10 cellular contexts compared by ENCODE assay signal in the genomic region with DNA sequence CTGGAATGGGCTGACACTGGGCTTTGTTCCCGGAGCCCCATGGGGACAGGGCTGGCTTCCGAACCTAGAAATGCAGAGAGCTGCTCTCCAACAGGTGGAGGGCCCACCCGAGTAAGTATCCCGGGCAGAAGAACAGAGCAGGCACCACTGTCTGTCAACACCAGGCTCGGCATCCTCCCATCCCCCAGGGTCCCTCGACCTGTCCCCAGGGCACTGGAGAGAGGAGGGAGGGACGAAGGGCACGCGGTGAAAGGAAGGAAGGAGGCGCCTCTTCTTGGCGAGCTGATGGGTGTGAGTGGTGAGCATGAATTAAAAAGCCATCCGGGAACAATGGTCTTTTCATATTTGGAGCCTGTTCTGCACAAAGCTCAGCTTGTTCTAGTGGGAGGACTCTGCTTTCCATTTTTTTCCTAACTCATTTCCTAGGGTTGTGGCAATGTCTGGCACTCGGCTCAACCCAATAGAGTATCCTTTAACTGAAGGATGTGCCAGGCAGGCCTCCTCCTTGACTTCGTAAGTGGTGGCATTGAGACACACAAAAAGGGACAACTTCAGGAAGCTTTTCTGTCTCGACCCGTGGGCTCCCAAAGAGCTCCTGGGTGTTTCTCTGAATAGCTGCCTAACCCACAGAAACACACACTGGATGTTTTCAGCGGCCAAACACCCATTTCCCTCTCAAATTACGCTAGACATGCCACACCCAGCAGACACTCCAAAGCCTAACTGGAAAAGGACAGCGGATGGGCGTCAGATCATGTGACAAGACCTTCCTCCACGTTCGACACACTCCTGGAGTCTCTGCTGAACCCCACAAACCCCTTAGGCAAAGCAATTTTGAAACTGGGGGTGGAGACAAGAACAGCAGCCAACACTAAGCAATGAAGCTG. TPM values are rescaled to one million over a fixed set of nuclear protein-coding genes. Genes with fewer than 3 reads are reported as not detected.
A peak's percentile ranks its signal among the peaks of the same experiment; 100 is the strongest.
DNase-seq lines count a peak whose midpoint lies in the region; ATAC-seq and TF ChIP-seq lines count a peak whose summit lies in the region.
"Had no signal": no experiment of that assay in that cellular context is flagged by ENCODE, and none has a peak within 500 bp of the region (broad histone marks: within the 10 kb centered on the region; RNA-seq: fewer than 3 reads in every experiment).

No MANE protein-coding gene starts in this region.

- peak overlapping the region; percentile 45; the same call in 1 of the 2 replicates for H3K4me3 ChIP-seq in ACC112 (ENCODE audit: low read depth, low read length)

- peak overlapping the region; percentile 81 for H3K4me3 Mint-ChIP-seq in neural crest cell
- H3K4me3 Mint-ChIP-seq in natural killer cell treated with Interleukin-12 subunit alpha and Interleukin-12 subunit beta and Interleukin-15 and Interleukin-18, amount 100 ng/mL, for 72 hours: no peak overlapping the region
- H3K4me3 Mint-ChIP-seq: activated T-cell treated with anti-CD3 and anti-CD28 coated beads, Interleukin-2, amount 50 U/mL, for 72 hours; CD4-positive, CD25-positive, alpha-beta regulatory T cell had no signal

- peaks cover 61% of the 10 kb centered on the region for H3K4me1 Mint-ChIP-seq in neural crest cell
- peaks cover 0 to 10% of the 10 kb centered on the region in 2 donors for H3K4me1 Mint-ChIP-seq in natural killer cell treated with Interleukin-12 subunit alpha and Interleukin-12 subunit beta and Interleukin-15 and Interleukin-18, amount 100 ng/mL, for 72 hours (ENCODE audit: low read depth in 2 of 2)
- H3K4me1 Mint-ChIP-seq: CD4-positive, CD25-positive, alpha-beta regulatory T cell had no signal

- no peaks in the 10 kb centered on the region for H3K27me3 ChIP-seq in ACC112 (ENCODE audit: insufficient read depth, low read length)

- H3K4me1 ChIP-seq in ACC112 (ENCODE audit: control insufficient read depth, insufficient read depth, low read length, unreplicated experiment): peaks cover 31% of the 10 kb centered on the region

- peak overlapping the region; percentile 68 for H3K27ac Mint-ChIP-seq in neural crest cell (ENCODE audit: unreplicated experiment)
- no peak overlapping the region for H3K27ac Mint-ChIP-seq in natural killer cell treated with Interleukin-12 subunit alpha and Interleukin-12 subunit beta and Interleukin-15 and Interleukin-18, amount 100 ng/mL, for 72 hours
- H3K27ac Mint-ChIP-seq: activated T-cell treated with anti-CD3 and anti-CD28 coated beads, Interleukin-2, amount 50 U/mL, for 72 hours had no signal

- peaks cover 4% of the 10 kb centered on the region for H3K36me3 Mint-ChIP-seq in neural crest cell (ENCODE audit: low read depth)
- no peaks in the 10 kb centered on the region for H3K36me3 Mint-ChIP-seq in natural killer cell treated with Interleukin-12 subunit alpha and Interleukin-12 subunit beta and Interleukin-15 and Interleukin-18, amount 100 ng/mL, for 72 hours
- H3K36me3 Mint-ChIP-seq: CD4-positive, CD25-positive, alpha-beta regulatory T cell had no signal

- peak overlapping the region; percentile 14 for H2AFZ ChIP-seq in ACC112 (ENCODE audit: low read length, unreplicated experiment)

- H3K36me3 ChIP-seq in ACC112 (ENCODE audit: insufficient read depth, low read length): 0 out of 2 replicates have a peak, but pooled peaks cover 7% of the 10 kb centered on the region

- peaks cover 83% of the 10 kb centered on the region for H3K79me2 ChIP-seq in ACC112 (ENCODE audit: control insufficient read depth, insufficient read depth, low read length, unreplicated experiment)

- ATAC-seq in HG03439 (IDR thresholded peaks at IDR 0.05; ENCODE audit: unreplicated experiment) (no peak), HG02840 (IDR thresholded peaks at IDR 0.05; ENCODE audit: low FRiP score, unreplicated experiment) (no peak)
- ATAC-seq in natural killer cell treated with Interleukin-12 subunit alpha and Interleukin-12 subunit beta and Interleukin-15 and Interleukin-18, amount 100 ng/mL, for 72 hours: no peak
- ATAC-seq: activated T-cell treated with anti-CD3 and anti-CD28 coated beads, Interleukin-2, amount 50 U/mL, for 72 hours had no signal

- TF ChIP-seq CTCF in neural crest cell (conservative IDR thresholded peaks at IDR 0.05): no peak

- DNase-seq in NCI-H526 (lab: John Stamatoyannopoulos, UW) (peak; percentile 87 to 88), fibroblast of peridontal ligament (ENCODE audit: extremely low read depth) (peak; percentile 60), neural crest cell (ENCODE audit: low read depth, low spot score) (peak; percentile 50)
- no peak for DNase-seq in natural killer cell treated with Interleukin-12 subunit alpha and Interleukin-12 subunit beta and Interleukin-15 and Interleukin-18, amount 100 ng/mL, for 72 hours (ENCODE audit: low spot score)
- DNase-seq in activated naive CD4-positive, alpha-beta T cell treated with Interleukin-2 at 50 U/mL for 16 hours: no peak
- DNase-seq: activated T-cell treated with anti-CD3 and anti-CD28 coated beads, Interleukin-2, amount 50 U/mL, for 72 hours; CD4-positive, CD25-positive, alpha-beta regulatory T cell had no signal

- H3K27ac ChIP-seq in ACC112 (ENCODE audit: low read depth, low read length): peak overlapping the region; percentile 63

- no peaks in the 10 kb centered on the region for H3K9me3 Mint-ChIP-seq in neural crest cell
- no peaks in the 10 kb centered on the region for H3K9me3 Mint-ChIP-seq in natural killer cell treated with Interleukin-12 subunit alpha and Interleukin-12 subunit beta and Interleukin-15 and Interleukin-18, amount 100 ng/mL, for 72 hours

- no peaks in the 10 kb centered on the region for H3K27me3 Mint-ChIP-seq in neural crest cell (ENCODE audit: low read depth)
- H3K27me3 Mint-ChIP-seq in natural killer cell treated with Interleukin-12 subunit alpha and Interleukin-12 subunit beta and Interleukin-15 and Interleukin-18, amount 100 ng/mL, for 72 hours: no peaks in the 10 kb centered on the region
- H3K27me3 Mint-ChIP-seq: CD4-positive, CD25-positive, alpha-beta regulatory T cell had no signal

RNA-seq across cellular contexts. Expression of gene ZFHX3, which starts 47.7 kb away (rescaled TPM):
- total RNA-seq in neural crest cell: 40.1 and 46.0 TPM in 2 replicates
- under 1 TPM; 0.50 to 0.78 TPM for total RNA-seq in natural killer cell treated with Interleukin-12 subunit alpha and Interleukin-12 subunit beta and Interleukin-15 and Interleukin-18, amount 100 ng/mL, for 72 hours

Comparison
In these comparisons a context has a peak if more than half of its experiments do, and no peak if none do; other contexts are left out.
1. DNase-seq: peak in NCI-H526 (2 of 2), fibroblast of peridontal ligament (single experiment) and neural crest cell (single experiment); none in natural killer cell treated with Interleukin-12 subunit alpha and Interleukin-12 subunit beta and Interleukin-15 and Interleukin-18, amount 100 ng/mL, for 72 hours (single experiment) and activated naive CD4-positive, alpha-beta T cell treated with Interleukin-2 at 50 U/mL for 16 hours (single experiment).
2. RNA of gene ZFHX3, which starts 47.7 kb away (total RNA-seq): 40.1 to 46.0 TPM in neural crest cell; 0.50 to 0.78 TPM in natural killer cell treated with Interleukin-12 subunit alpha and Interleukin-12 subunit beta and Interleukin-15 and Interleukin-18, amount 100 ng/mL, for 72 hours; every median in the first group is over 10 times any median in the second.